In the genomic region with DNA sequence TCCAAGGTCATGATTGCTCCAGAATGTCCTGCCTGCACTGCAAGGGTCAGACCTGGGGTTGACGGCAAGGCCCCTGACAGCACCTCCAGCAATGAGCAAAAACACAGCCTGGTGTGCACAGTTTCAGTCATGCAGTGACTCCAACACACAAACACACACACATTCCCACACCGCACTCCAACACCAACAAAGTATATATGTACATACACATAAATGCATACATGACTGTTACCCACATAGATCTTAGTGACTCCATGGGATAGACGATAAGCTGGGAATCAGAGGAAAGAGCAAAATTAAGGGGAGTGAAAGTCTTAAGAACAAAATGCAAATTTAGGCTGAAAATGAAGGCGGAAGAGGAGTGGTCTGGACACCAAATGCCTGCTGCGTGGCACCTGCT, we compare ENCODE assay signal across 27 cellular contexts.
"Had no signal": no experiment of that assay in that cellular context is flagged by ENCODE, and none has a peak within 500 bp of the region (broad histone marks: within the 10 kb centered on the region; RNA-seq: fewer than 3 reads in every experiment).

No MANE protein-coding gene starts in this region.

- H3K36me3 ChIP-seq: adrenal gland, ascending aorta, brain microvascular endothelial cell, breast epithelium, cardiac muscle cell had no signal

- DNase-seq: activated effector memory CD4-positive, alpha-beta T cell treated with anti-CD3 and anti-CD28 coated beads, Interleukin-2, amount 50 U/mL, for 16 hours; activated effector memory CD4-positive, alpha-beta T cell treated with Interleukin-2 at 50 U/mL for 16 hours; activated gamma-delta T cell; activated gamma-delta T cell treated with Interleukin-2 at 50 U/mL for 16 hours; activated naive CD4-positive, alpha-beta T cell; activated naive CD4-positive, alpha-beta T cell treated with anti-CD3 and anti-CD28 coated beads, Interleukin-2, amount 50 U/mL, for 16 hours; activated naive CD4-positive, alpha-beta T cell treated with Interleukin-2 at 50 U/mL for 16 hours; activated T-cell treated with anti-CD3 and anti-CD28 coated beads, Interleukin-2, amount 50 U/mL, for 1 hour; activated T-cell treated with anti-CD3 and anti-CD28 coated beads, Interleukin-2, amount 50 U/mL, for 24 hours; activated T-cell treated with anti-CD3 and anti-CD28 coated beads, Interleukin-2, amount 50 U/mL, for 4 hours; amniotic stem cell; amygdala; anterior cingulate cortex; aorta; body of pancreas; brain microvascular endothelial cell; caudate nucleus; central memory CD4-positive, alpha-beta T cell; cerebellar nuclear complex had no signal

- H3K27me3 ChIP-seq: adrenal gland, ascending aorta, body of pancreas, brain microvascular endothelial cell, breast epithelium, cardiac muscle cell had no signal

- H3K27ac ChIP-seq: adrenal gland, ascending aorta, body of pancreas, brain microvascular endothelial cell, breast epithelium, cardiac muscle cell had no signal

- ATAC-seq: activated naive CD4-positive, alpha-beta T cell treated with anti-CD3 and anti-CD28 coated beads, Interleukin-2, amount 50 U/mL, for 72 hours; activated naive CD8-positive, alpha-beta T cell treated with anti-CD3 and anti-CD28 coated beads, Interleukin-2, amount 50 U/mL, for 24 hours; activated T-cell treated with anti-CD3 and anti-CD28 coated beads, Interleukin-2, amount 50 U/mL, for 4 hours; activated T-cell treated with anti-CD3 and anti-CD28 coated beads, Interleukin-2, amount 50 U/mL, for 72 hours; activated T-helper 17 cell treated with anti-CD3 and anti-CD28 coated beads, Interleukin-2, amount 50 U/mL, for 72 hours; body of pancreas had no signal

- H3K9me3 ChIP-seq: adrenal gland, ascending aorta, body of pancreas, breast epithelium had no signal

- H3K4me3 ChIP-seq: adrenal gland, ascending aorta, body of pancreas, breast epithelium, cardiac muscle cell had no signal

- H3K4me1 ChIP-seq: adrenal gland, ascending aorta, body of pancreas, breast epithelium had no signal
